Comparison of ENCODE assay signal across 16 cellular contexts in genomic region chr4:119525771-119526712, GRCh38.
A peak's percentile ranks its signal among the peaks of the same experiment; 100 is the strongest.
DNase-seq lines count a peak whose midpoint lies in the region; ATAC-seq and TF ChIP-seq lines count a peak whose summit lies in the region.
"Had no signal": no experiment of that assay in that cellular context is flagged by ENCODE, and none has a peak within 500 bp of the region (broad histone marks: within the 10 kb centered on the region; RNA-seq: fewer than 3 reads in every experiment).

No MANE protein-coding gene starts in this region.

- no peak overlapping the region for H3K9ac ChIP-seq in fibroblast of lung (ENCODE audit: insufficient read depth, low read length)

- 68% methylated on average over 3 of the region's 3 CpGs for WGBS in prostate gland
- WGBS in thyroid gland, 2 donors, result 59 to 68% methylated on average over 3 of the region's 3 CpGs

- TF ChIP-seq CTCF in AG04450 (IDR thresholded peaks at IDR 0.05; ENCODE audit: low read depth, low read length) (no peak), Panc1 (IDR thresholded peaks at IDR 0.05) (no peak), fibroblast of lung (conservative IDR thresholded peaks at IDR 0.05 in 1 of 2, IDR thresholded peaks at IDR 0.05 in 1 of 2; ENCODE audit: low read depth in 1 of 2, low read length in 2 of 2) (no peak), prostate gland (IDR thresholded peaks at IDR 0.05) (no peak), nephron progenitor cell (IDR thresholded peaks at IDR 0.05) (no peak), thyroid gland (IDR thresholded peaks at IDR 0.05) (no peak)

- peaks cover 9% of the 10 kb centered on the region for H3K79me2 ChIP-seq in fibroblast of lung (ENCODE audit: control insufficient read depth, insufficient read depth, low read length)

- no peak overlapping the region for H2AFZ ChIP-seq in fibroblast of lung (ENCODE audit: low read length)

- ATAC-seq in Panc1, result peak; percentile 61; the same call in 1 of the 2 replicates
- ATAC-seq: left colon, natural killer cell had no signal

- H3K27ac Mint-ChIP-seq in nephron progenitor cell, result no peak overlapping the region
- H3K27ac Mint-ChIP-seq: natural killer cell; stimulated activated naive CD8-positive, alpha-beta T cell treated with anti-CD3 and anti-CD28 coated beads, Interleukin-15, Interleukin-2, amounts not matched to agents 100 ng/mL and 50 ng/mL, for 24 hours had no signal

- TF ChIP-seq POLR2A in prostate gland (IDR thresholded peaks at IDR 0.05), result no peak
- no peak for TF ChIP-seq POLR2A in thyroid gland (IDR thresholded peaks at IDR 0.05)

- H3K4me1 Mint-ChIP-seq in nephron progenitor cell, result peaks cover 5% of the 10 kb centered on the region
- H3K4me1 Mint-ChIP-seq: natural killer cell had no signal

- H3K36me3 Mint-ChIP-seq in nephron progenitor cell (ENCODE audit: low read depth), result peaks cover 27% of the 10 kb centered on the region

- no TSS peak for BruUV-seq in Panc1 (replicated peaks; lab: Mats Ljungman, UMichigan)

- no peaks in the 10 kb centered on the region for H3K9me3 Mint-ChIP-seq in nephron progenitor cell
- H3K9me3 Mint-ChIP-seq: natural killer cell; stimulated activated naive CD8-positive, alpha-beta T cell treated with anti-CD3 and anti-CD28 coated beads, Interleukin-15, Interleukin-2, amounts not matched to agents 100 ng/mL and 50 ng/mL, for 24 hours had no signal

- H3K4me3 Mint-ChIP-seq in nephron progenitor cell, result no peak overlapping the region
- H3K4me3 Mint-ChIP-seq: natural killer cell; stimulated activated naive CD8-positive, alpha-beta T cell treated with anti-CD3 and anti-CD28 coated beads, Interleukin-15, Interleukin-2, amounts not matched to agents 100 ng/mL and 50 ng/mL, for 24 hours had no signal

- no peak for DNase-seq in AG04450 (ENCODE audit: low read depth, low spot score)
- DNase-seq in Panc1 (ENCODE audit: low read depth, low spot score), result no peak
- peak; percentile 31 to 71 for DNase-seq in fibroblast of lung (ENCODE audit: low read depth in 2 of 2)
- no peak for DNase-seq in prostate gland (ENCODE audit: low spot score)
- no peak for DNase-seq in nephron progenitor cell
- DNase-seq in thyroid gland, result no peak
- DNase-seq in DMS53 treated with DMSO at 0.1 percent for 48 hours (lab: John Stamatoyannopoulos, UW; ENCODE audit: unreplicated experiment), result no peak
- no peak for DNase-seq in mesenteric fat pad (ENCODE audit: low spot score)
- DNase-seq: activated naive CD4-positive, alpha-beta T cell; left colon; natural killer cell; NCI-H2029; NCI-H748 treated with DMSO at 0.1 percent for 48 hours; SHP77 had no signal

- H3K27me3 ChIP-seq in AG04450 (ENCODE audit: control insufficient read depth, insufficient read depth, low read length), result no peaks in the 10 kb centered on the region
- no peaks in the 10 kb centered on the region for H3K27me3 ChIP-seq in Panc1 (ENCODE audit: control insufficient read depth, insufficient read depth, low read length)
- no peaks in the 10 kb centered on the region for H3K27me3 ChIP-seq in fibroblast of lung (ENCODE audit: control insufficient read depth, insufficient read depth, low read length)
- H3K27me3 ChIP-seq in prostate gland (replicated peaks; ENCODE audit: insufficient read depth), result no peaks in the 10 kb centered on the region
- no peaks in the 10 kb centered on the region for H3K27me3 ChIP-seq in thyroid gland

- no peaks in the 10 kb centered on the region for H3K9me3 ChIP-seq in AG04450 (ENCODE audit: control insufficient read depth, insufficient read depth, low read length)
- H3K9me3 ChIP-seq in Panc1 (ENCODE audit: control insufficient read depth, insufficient read depth, low read depth, low read length), result no peaks in the 10 kb centered on the region
- no peaks in the 10 kb centered on the region for H3K9me3 ChIP-seq in fibroblast of lung (ENCODE audit: control insufficient read depth, insufficient read depth, low read depth, low read length)
- no peaks in the 10 kb centered on the region for H3K9me3 ChIP-seq in prostate gland
- no peaks in the 10 kb centered on the region for H3K9me3 ChIP-seq in thyroid gland

- H3K4me3 ChIP-seq in AG04450 (ENCODE audit: low read depth, low read length) (no peak overlapping the region; the same call in 1 of the 2 replicates), Panc1 (ENCODE audit: low read depth in 2 of 2, low read length in 2 of 2) (no peak overlapping the region), fibroblast of lung (replicated peaks in 1 of 4; ENCODE audit: control extremely low read depth in 1 of 4, insufficient read depth in 1 of 4, low read depth in 3 of 4, low read length in 4 of 4) (no peak overlapping the region), prostate gland (no peak overlapping the region), thyroid gland (replicated peaks in 1 of 3) (no peak overlapping the region)
- H3K4me3 ChIP-seq: skin epidermis had no signal

- CTCF ChIA-PET in AG04450 (lab: Charles Lee), result interaction anchor here (1.0 to 1.4 kb wide), 2 partner anchors 10 to 530 kb away, joined by 3 to 5 read pairs; no protein-coding TSS in a partner anchor
- CTCF ChIA-PET in Panc1 (lab: Charles Lee), result interaction anchor here (0.7 kb wide), 1 partner anchor 531 kb away, joined by 3 read pairs; no protein-coding TSS in a partner anchor

- POLR2A ChIA-PET in AG04450 (lab: Yijun Ruan, JAX) (interaction anchor here (0.7 to 2.0 kb wide), 5 partner anchors 8 to 102 kb away, joined by 3 to 8 read pairs (median 6); partner anchors contain the start of gene PDE5A), Panc1 (lab: Charles Lee) (interaction anchor here (0.7 kb wide), 1 partner anchor 46 kb away, joined by 4 read pairs; no protein-coding TSS in a partner anchor)

- H3K4me2 ChIP-seq in fibroblast of lung (ENCODE audit: extremely low read depth, insufficient read depth, low read length), result peak overlapping the region; percentile 69

- intact Hi-C loops in Panc1 (cut with micrococcal nuclease; ENCODE audit: unreplicated experiment), result no loop called here
- intact Hi-C loops in prostate gland (cut with DNase I), result no loop called here
- intact Hi-C loops in thyroid gland (cut with DNase I), result no loop called here

- H3K4me1 ChIP-seq in Panc1 (ENCODE audit: control insufficient read depth, insufficient read depth, low read length) (peaks cover 20% of the 10 kb centered on the region), fibroblast of lung (ENCODE audit: control insufficient read depth, extremely low read depth, insufficient read depth, low read length) (peaks cover 12% of the 10 kb centered on the region), prostate gland (replicated peaks) (no peaks in the 10 kb centered on the region), thyroid gland (no peaks in the 10 kb centered on the region)

- H3K27me3 Mint-ChIP-seq in nephron progenitor cell (ENCODE audit: low read depth, poor library complexity), result no peaks in the 10 kb centered on the region
- H3K27me3 Mint-ChIP-seq: stimulated activated naive CD8-positive, alpha-beta T cell treated with anti-CD3 and anti-CD28 coated beads, Interleukin-15, Interleukin-2, amounts not matched to agents 100 ng/mL and 50 ng/mL, for 24 hours had no signal

- H4K20me1 ChIP-seq in fibroblast of lung (ENCODE audit: control insufficient read depth, extremely low read depth, insufficient read depth, low read length), result no peaks in the 10 kb centered on the region

- H3K27ac ChIP-seq in AG04450 (ENCODE audit: low read depth, low read length) (peak overlapping the region; percentile 87), Panc1 (ENCODE audit: low read length) (no peak overlapping the region), fibroblast of lung (ENCODE audit: insufficient read depth, low read length) (peak overlapping the region; percentile 65), prostate gland (peak overlapping the region; percentile 17 to 37), thyroid gland (no peak overlapping the region)

- in situ Hi-C loops in Panc1 (cut with HindIII; ENCODE audit: low pct_unique_long_range_greater_than_20kb, low sequenced_read_pairs), result no loop called here

- H3K36me3 ChIP-seq in Panc1 (ENCODE audit: control insufficient read depth, insufficient read depth, low read length), result peaks cover 36% of the 10 kb centered on the region
- peaks cover 4% of the 10 kb centered on the region for H3K36me3 ChIP-seq in fibroblast of lung (ENCODE audit: control insufficient read depth, insufficient read depth, low read length)
- H3K36me3 ChIP-seq in prostate gland, result no peaks in the 10 kb centered on the region
- no peaks in the 10 kb centered on the region for H3K36me3 ChIP-seq in thyroid gland

Comparison
In these comparisons a context has a peak if more than half of its experiments do, and no peak if none do; other contexts are left out.
1. DNase-seq: peak in fibroblast of lung (2 of 2); none in AG04450 (single experiment), Panc1 (single experiment), prostate gland (single experiment), nephron progenitor cell (single experiment), thyroid gland (0 of 2), DMS53 treated with DMSO at 0.1 percent for 48 hours (single experiment) and mesenteric fat pad (single experiment).
2. H3K27ac ChIP-seq: peak in AG04450 (single experiment), fibroblast of lung (single experiment) and prostate gland (2 of 2); none in Panc1 (single experiment) and thyroid gland (0 of 3).